Comparison of ENCODE assay signal across 8 cellular contexts in the genomic region with DNA sequence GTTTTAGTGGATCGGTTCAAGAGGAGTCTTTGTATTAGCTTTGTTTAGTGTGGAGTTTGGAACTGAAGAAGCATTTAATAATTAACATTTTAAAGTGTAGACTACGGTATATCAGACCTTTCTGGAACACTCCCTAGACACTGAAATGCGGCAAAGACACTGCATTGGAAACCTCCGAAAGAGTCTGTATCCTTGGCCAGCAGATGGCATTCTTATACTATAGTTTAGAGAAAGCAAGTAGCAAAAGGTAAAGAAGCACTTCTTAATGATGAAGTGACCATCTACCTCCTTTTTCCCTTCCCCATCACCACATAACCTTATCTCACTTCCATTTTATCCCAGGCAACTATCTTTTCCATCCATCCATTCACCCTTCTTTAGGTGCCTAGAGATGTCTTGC. TPM values are rescaled to one million over a fixed set of nuclear protein-coding genes. Genes with fewer than 3 reads are reported as not detected.
DNase-seq lines count a peak whose midpoint lies in the region; ATAC-seq and TF ChIP-seq lines count a peak whose summit lies in the region.

No MANE protein-coding gene starts in this region.

- no peaks in the 10 kb centered on the region for H3K36me3 ChIP-seq in brain microvascular endothelial cell (replicated peaks)

- H3K27ac ChIP-seq in brain microvascular endothelial cell = no peak overlapping the region

- peak; percentile 16 for DNase-seq in AG09319 (ENCODE audit: extremely low read depth, low read depth)
- DNase-seq in GM10266 (ENCODE audit: extremely low spot score) = peak; percentile 11
- DNase-seq in NCI-H69 (lab: John Stamatoyannopoulos, UW) = peak; percentile 78
- no peak for DNase-seq in brain microvascular endothelial cell
- DNase-seq in left lobe of liver (ENCODE audit: low spot score) = no peak
- no peak for DNase-seq in HK-2 (ENCODE audit: unreplicated experiment)
- no peak for DNase-seq in epidermal melanocyte (ENCODE audit: insufficient read length, low spot score)

- TF ChIP-seq CTCF in AG09319 (IDR thresholded peaks at IDR 0.05; ENCODE audit: low read depth, low read length) = peak; percentile 61
- TF ChIP-seq CTCF in GM10266 (IDR thresholded peaks at IDR 0.05; ENCODE audit: control insufficient read depth, insufficient read depth, low read depth, missing control alignments) = peak; percentile 52
- TF ChIP-seq CTCF in brain microvascular endothelial cell (IDR thresholded peaks at IDR 0.05; ENCODE audit: low read depth, low read length, missing control alignments) = peak; percentile 67

- H3K27me3 ChIP-seq in brain microvascular endothelial cell (replicated peaks) = no peaks in the 10 kb centered on the region

- H3K4me3 ChIP-seq in brain microvascular endothelial cell (ENCODE audit: low read depth, low read length) = no peak overlapping the region

- in situ Hi-C loops in brain microvascular endothelial cell (cut with HindIII; ENCODE audit: low pct_ligation_motif_present, low sequenced_read_pairs) = no loop called here

- peak; percentile 79 for ATAC-seq in HG03066 (IDR thresholded peaks at IDR 0.05; ENCODE audit: low read depth, unreplicated experiment)
- ATAC-seq in left lobe of liver = peak; percentile 94

RNA-seq across cellular contexts. Expression of gene FABP2, which starts 7.6 kb away (rescaled TPM):
- not detected for total RNA-seq in left lobe of liver

Comparison
In these comparisons a context has a peak if more than half of its experiments do, and no peak if none do; other contexts are left out.
1. DNase-seq: peak in AG09319 (single experiment), GM10266 (single experiment) and NCI-H69 (single experiment); none in brain microvascular endothelial cell (single experiment), left lobe of liver (single experiment), HK-2 (single experiment) and epidermal melanocyte (single experiment).
2. Peak in every context shown above with its lines, with median percentiles within 50 percentile points of each other: CTCF ChIP-seq.